In the genomic region with DNA sequence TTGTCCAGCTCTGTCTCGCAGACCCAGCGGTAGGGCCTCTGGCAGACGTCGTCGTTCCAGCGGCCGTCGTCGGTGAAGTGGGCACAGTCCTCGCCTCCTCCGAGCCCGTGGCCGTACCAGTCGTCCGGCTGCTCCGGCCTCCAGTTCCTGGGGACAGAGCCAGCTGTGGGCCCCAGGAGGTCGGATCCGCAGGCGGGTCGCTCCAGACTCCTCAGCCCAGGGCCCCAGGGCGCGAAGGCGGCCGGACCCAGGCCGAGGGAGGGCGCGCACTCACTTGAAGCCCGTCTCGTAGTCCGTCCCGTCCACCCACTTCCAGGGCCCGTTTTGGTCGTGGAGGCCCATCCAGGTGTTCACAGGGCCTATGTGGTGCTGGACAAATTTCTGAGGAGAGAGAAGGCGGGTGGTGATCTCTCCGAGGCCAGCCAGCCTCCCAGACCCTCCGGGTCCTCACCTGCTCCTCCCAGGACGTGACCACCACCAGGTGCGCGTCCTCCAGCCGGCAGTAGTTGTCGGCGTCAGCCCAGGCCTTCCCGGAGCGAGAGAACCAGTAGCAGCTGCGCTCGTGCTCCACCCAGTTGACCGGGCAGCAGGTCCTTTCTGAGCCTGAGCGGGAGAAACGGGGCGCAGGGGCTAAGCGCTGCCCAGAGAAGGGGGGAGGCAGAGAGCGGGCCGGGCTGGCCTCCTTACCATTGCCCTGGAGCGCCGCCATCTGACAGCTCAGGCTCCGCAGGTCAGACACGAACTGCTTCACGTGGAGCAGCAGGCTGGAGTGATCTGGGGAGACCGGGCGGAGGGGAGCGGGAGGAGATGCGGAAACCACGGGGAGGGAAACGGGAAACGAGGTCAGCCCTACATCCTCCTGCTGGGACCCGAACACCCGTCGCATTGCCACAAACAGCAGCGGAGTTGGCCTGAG, we compare ENCODE assay signal across 9 cellular contexts. TPM values are rescaled to one million over a fixed set of nuclear protein-coding genes. Genes with fewer than 3 reads are reported as not detected.
DNase-seq lines count a peak whose midpoint lies in the region; ATAC-seq lines count a peak whose summit lies in the region.
"Had no signal": no experiment of that assay in that cellular context is flagged by ENCODE, and none has a peak within 500 bp of the region (broad histone marks: within the 10 kb centered on the region; RNA-seq: fewer than 3 reads in every experiment).

No MANE protein-coding gene starts in this region.

- H3K79me2 ChIP-seq in mesendoderm (ENCODE audit: control insufficient read depth, insufficient read depth, low read length), result no peaks in the 10 kb centered on the region

- no peak overlapping the region for H3K23ac ChIP-seq in mesendoderm (ENCODE audit: low read length)

- no peaks in the 10 kb centered on the region for H3K4me1 ChIP-seq in mesendoderm (ENCODE audit: control insufficient read depth, low read depth, low read length)

- H2BK120ac ChIP-seq in mesendoderm (ENCODE audit: low read depth, low read length), result no peak overlapping the region

- no peak overlapping the region for H4K5ac ChIP-seq in mesendoderm (ENCODE audit: low read length)

- peak overlapping the region; percentile 25 for H3K4me2 ChIP-seq in mesendoderm (ENCODE audit: low read length)

- ATAC-seq in GM21528 (IDR thresholded peaks at IDR 0.05; ENCODE audit: low FRiP score, unreplicated experiment), result no peak
- ATAC-seq in GM18868 (IDR thresholded peaks at IDR 0.05; ENCODE audit: unreplicated experiment), result no peak
- ATAC-seq: HCT116 had no signal

- H2BK5ac ChIP-seq in mesendoderm (ENCODE audit: low read length), result no peak overlapping the region

- no peaks in the 10 kb centered on the region for H3K79me1 ChIP-seq in mesendoderm (ENCODE audit: low read length)

- H3K4ac ChIP-seq in mesendoderm (ENCODE audit: low read depth, low read length), result no peak overlapping the region

- DNase-seq in GF-D8 (lab: John Stamatoyannopoulos, UW) (peak; percentile 35), UCSD-AML1 (lab: John Stamatoyannopoulos, UW; ENCODE audit: unreplicated experiment) (peak; percentile 91), ecto neural progenitor cell (ENCODE audit: low spot score) (peak; percentile 90), mesendoderm (peak; percentile 93), NCI-H1105 (lab: John Stamatoyannopoulos, UW) (no peak)
- peak in 5 of 6 experiments; percentile 15 to 41 (median 29) for DNase-seq in stimulated activated naive CD4-positive, alpha-beta T cell (lab: John Stamatoyannopoulos, UW)

- H3K56ac ChIP-seq in mesendoderm (ENCODE audit: low read length), result peak overlapping the region; percentile 73

- no CpG with 5 or more reads among the region's 69 CpGs for WGBS in mesendoderm (ENCODE audit: extremely low coverage, insufficient coverage, low lambda C conversion rate)

- no peak overlapping the region for H3K4me3 ChIP-seq in mesendoderm (ENCODE audit: low read length)

- no peak overlapping the region for H2AK5ac ChIP-seq in mesendoderm (ENCODE audit: low read length)

- H3K18ac ChIP-seq in mesendoderm (ENCODE audit: low read length), result no peak overlapping the region

- H3K36me3 ChIP-seq in mesendoderm (ENCODE audit: control insufficient read depth, insufficient read depth, low read length), result no peaks in the 10 kb centered on the region

- H3K9ac ChIP-seq in mesendoderm (ENCODE audit: low read length), result peak overlapping the region; percentile 44

- no peak overlapping the region for H3K27ac ChIP-seq in mesendoderm (ENCODE audit: low read depth, low read length)

- H3K27me3 ChIP-seq in mesendoderm (ENCODE audit: insufficient read depth, low read length, poor library complexity), result no peaks in the 10 kb centered on the region

- no peak overlapping the region for H4K8ac ChIP-seq in mesendoderm (ENCODE audit: low read depth, low read length)

- no peak overlapping the region for H2BK15ac ChIP-seq in mesendoderm (replicated peaks; ENCODE audit: low read depth)

RNA-seq across cellular contexts. Expression of gene ASGR1, which starts 5.2 kb away (rescaled TPM):
- polyA plus RNA-seq in mesendoderm (2013, experiment 1 of 2), result 3.4 TPM
- 3.7 TPM for polyA plus RNA-seq in mesendoderm (2013, experiment 2 of 2)

RNA-seq across cellular contexts. Expression of gene DLG4, which starts 45.7 kb away (rescaled TPM):
- polyA plus RNA-seq in mesendoderm (2013, experiment 1 of 2), result 15.9 TPM
- polyA plus RNA-seq in mesendoderm (2013, experiment 2 of 2), result 14.2 TPM

RNA-seq across cellular contexts. Expression of gene ACADVL, which starts 45.8 kb away (rescaled TPM):
- 129 TPM for polyA plus RNA-seq in mesendoderm (2013, experiment 1 of 2)
- 129 TPM for polyA plus RNA-seq in mesendoderm (2013, experiment 2 of 2)

RNA-seq across cellular contexts. Expression of gene ASGR2, which starts 59.3 kb away (rescaled TPM):
- polyA plus RNA-seq in mesendoderm (2013, experiment 1 of 2), result 0.04 TPM
- polyA plus RNA-seq in mesendoderm (2013, experiment 2 of 2), result not detected
